Comparison of ENCODE assay signal across 9 cellular contexts in the genomic region with DNA sequence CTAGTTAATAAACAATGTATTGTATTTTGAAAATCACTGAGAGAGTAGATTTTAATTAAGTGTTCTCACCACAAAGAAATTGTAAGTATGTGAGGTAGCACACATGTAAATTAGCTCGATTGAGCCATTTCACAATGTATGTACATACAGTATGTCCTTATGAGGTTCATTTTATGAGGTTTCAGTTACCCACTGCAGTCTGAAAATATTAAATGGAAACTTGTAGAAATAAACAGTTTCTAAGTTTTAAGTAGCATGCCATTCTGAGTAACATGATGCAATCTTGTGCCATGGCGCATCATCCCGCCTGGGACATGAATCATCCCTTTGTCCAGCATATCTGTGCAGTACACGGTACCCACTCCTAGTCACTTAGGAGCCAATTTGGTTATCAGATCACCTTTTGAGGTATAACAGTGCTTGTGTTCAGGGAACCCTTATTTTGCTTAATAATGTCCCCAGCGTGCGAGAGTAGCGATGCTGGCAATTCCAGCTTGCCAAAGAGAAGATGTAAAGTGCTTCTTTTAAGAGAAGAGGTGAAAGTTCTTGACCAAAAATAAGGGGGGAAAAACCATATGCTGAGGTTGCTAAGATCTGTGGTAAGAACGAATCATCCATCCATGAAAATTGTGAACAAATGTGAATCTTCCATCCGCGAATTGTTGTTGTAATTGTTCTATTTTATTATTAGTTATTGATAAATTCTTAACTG.
DNase-seq lines count a peak whose midpoint lies in the region; ATAC-seq and TF ChIP-seq lines count a peak whose summit lies in the region.
"Had no signal": no experiment of that assay in that cellular context is flagged by ENCODE, and none has a peak within 500 bp of the region (broad histone marks: within the 10 kb centered on the region; RNA-seq: fewer than 3 reads in every experiment).

No MANE protein-coding gene starts in this region.

- H2AFZ ChIP-seq in fibroblast of lung (ENCODE audit: low read length): no peak overlapping the region

- 87 to 91% (median 90%) methylated on average over 10 of the region's 10 CpGs for WGBS in stomach, 5 donors

- peak; percentile 77 for DNase-seq in activated CD4-positive, alpha-beta T cell treated with anti-CD3 and anti-CD28 coated beads for 48 hours
- DNase-seq in fibroblast of lung (ENCODE audit: low read depth in 2 of 2) (peak; percentile 70 to 85), stomach (no peak)
- DNase-seq in stimulated activated CD8-positive, alpha-beta memory T cell treated with anti-CD3 and anti-CD28 coated beads, Interleukin-15, amount 100 ng/mL, for 4 hours (ENCODE audit: low read depth in 2 of 2): peak; percentile 13 to 31

- TF ChIP-seq POLR2A in stomach (IDR thresholded peaks at IDR 0.05): no peak

- TF ChIP-seq RAD21 in Ishikawa (IDR thresholded peaks at IDR 0.05; ENCODE audit: low read depth): no peak

- no peak for TF ChIP-seq CTCF in fibroblast of lung (conservative IDR thresholded peaks at IDR 0.05 in 1 of 2, IDR thresholded peaks at IDR 0.05 in 1 of 2; ENCODE audit: low read depth in 1 of 2, low read length in 2 of 2)
- TF ChIP-seq CTCF in stomach (IDR thresholded peaks at IDR 0.05): no peak

- H3K4me1 ChIP-seq in fibroblast of lung (ENCODE audit: control insufficient read depth, extremely low read depth, insufficient read depth, low read length) (peaks cover 4% of the 10 kb centered on the region), stomach (peaks cover 3 to 40% (median 15%) of the 10 kb centered on the region in 4 donors)

- H3K79me2 ChIP-seq in fibroblast of lung (ENCODE audit: control insufficient read depth, insufficient read depth, low read length): no peaks in the 10 kb centered on the region

- no peak overlapping the region for H3K9ac ChIP-seq in fibroblast of lung (ENCODE audit: insufficient read depth, low read length)

- TF ChIP-seq EP300 in Ishikawa (IDR thresholded peaks at IDR 0.05; ENCODE audit: borderline replicate concordance): no peak
- TF ChIP-seq EP300 in stomach (IDR thresholded peaks at IDR 0.05): no peak

- no peak overlapping the region for H3K4me3 ChIP-seq in fibroblast of lung (replicated peaks in 1 of 4; ENCODE audit: control extremely low read depth in 1 of 4, insufficient read depth in 1 of 4, low read depth in 3 of 4, low read length in 4 of 4)
- H3K4me3 ChIP-seq in stomach: no peak overlapping the region
- H3K4me3 ChIP-seq: heart left ventricle had no signal

- no peak overlapping the region for H3K4me2 ChIP-seq in fibroblast of lung (ENCODE audit: extremely low read depth, insufficient read depth, low read length)

- H4K20me1 ChIP-seq in fibroblast of lung (ENCODE audit: control insufficient read depth, extremely low read depth, insufficient read depth, low read length): no peaks in the 10 kb centered on the region

- H3K27me3 ChIP-seq in fibroblast of lung (ENCODE audit: control insufficient read depth, insufficient read depth, low read length): no peaks in the 10 kb centered on the region
- H3K27me3 ChIP-seq in stomach: no peaks in the 10 kb centered on the region
- H3K27me3 ChIP-seq: heart left ventricle had no signal

- no peaks in the 10 kb centered on the region for H3K36me3 ChIP-seq in fibroblast of lung (ENCODE audit: control insufficient read depth, insufficient read depth, low read length)
- H3K36me3 ChIP-seq in stomach: peaks cover 0 to 9% (median 6%) of the 10 kb centered on the region in 4 donors

- no peak for ATAC-seq in HG03342 (IDR thresholded peaks at IDR 0.05; ENCODE audit: unreplicated experiment)
- no peak for ATAC-seq in HG02623 (IDR thresholded peaks at IDR 0.05; ENCODE audit: unreplicated experiment)
- ATAC-seq in GM21528 (IDR thresholded peaks at IDR 0.05; ENCODE audit: low FRiP score, unreplicated experiment): no peak

- H3K9me3 ChIP-seq in fibroblast of lung (ENCODE audit: control insufficient read depth, insufficient read depth, low read depth, low read length): no peaks in the 10 kb centered on the region
- no peaks in the 10 kb centered on the region for H3K9me3 ChIP-seq in stomach

- intact Hi-C loops in stomach (cut with DNase I; ENCODE audit: low total_unique reads): no loop called here

- no peak overlapping the region for H3K27ac ChIP-seq in fibroblast of lung (ENCODE audit: insufficient read depth, low read length)
- H3K27ac ChIP-seq in stomach: no peak overlapping the region
- H3K27ac ChIP-seq: heart left ventricle had no signal

TF ChIP-seq in Ishikawa, 13 proteins besides CTCF, POLR2A, EP300 and RAD21:
- peak; percentile 47; the same call in 1 of the 2 replicates for TF ChIP-seq CEBPB (IDR thresholded peaks at IDR 0.05)
- no peak for TF ChIP-seq TAF1 (IDR thresholded peaks at IDR 0.05; ENCODE audit: low read depth)
